ENCODE assay signal across 25 cellular contexts in genomic region chr15:69328739-69329138, GRCh38. TPM values are rescaled to one million over a fixed set of nuclear protein-coding genes. Genes with fewer than 3 reads are reported as not detected.
A peak's percentile ranks its signal among the peaks of the same experiment; 100 is the strongest.
DNase-seq lines count a peak whose midpoint lies in the region; ATAC-seq, FAIRE-seq and TF ChIP-seq lines count a peak whose summit lies in the region.
"Had no signal": no experiment of that assay in that cellular context is flagged by ENCODE, and none has a peak within 500 bp of the region (broad histone marks: within the 10 kb centered on the region; RNA-seq: fewer than 3 reads in every experiment).

No MANE protein-coding gene starts in this region.

- no peak for TF ChIP-seq RAD21 in H1 (IDR thresholded peaks at IDR 0.05 in 1 of 2, conservative IDR thresholded peaks at IDR 0.05 in 1 of 2; ENCODE audit: low read depth in 2 of 2, low read length in 2 of 2)

- no peaks in the 10 kb centered on the region for H3K23me2 ChIP-seq in H1 (ENCODE audit: low read depth, low read length)

- no peak overlapping the region for H4K91ac ChIP-seq in H1 (replicated peaks; ENCODE audit: insufficient read length, low read length)

- H3K4ac ChIP-seq in H1 (replicated peaks; ENCODE audit: insufficient read length, low read depth, low read length): no peak overlapping the region

- no peak overlapping the region for H3K27ac Mint-ChIP-seq in natural killer cell treated with Interleukin-12 subunit alpha and Interleukin-12 subunit beta and Interleukin-15 and Interleukin-18, amount 100 ng/mL, for 72 hours
- no peak overlapping the region for H3K27ac Mint-ChIP-seq in natural killer cell
- H3K27ac Mint-ChIP-seq: CD14-positive monocyte, naive B cell had no signal

- H2AFZ ChIP-seq in H1 (ENCODE audit: low read length): no peak overlapping the region
- H2AFZ ChIP-seq: parathyroid adenoma had no signal

- no peak overlapping the region for H2BK20ac ChIP-seq in H1 (ENCODE audit: low read length)

- no peaks in the 10 kb centered on the region for H3K36me3 ChIP-seq in H1 (ENCODE audit: control insufficient read depth in 2 of 4, insufficient read depth in 4 of 4, low read length in 3 of 4)
- H3K36me3 ChIP-seq in lung (ENCODE audit: control insufficient read depth in 2 of 2, insufficient read depth in 2 of 2, low read length in 2 of 2): no peaks in the 10 kb centered on the region
- H3K36me3 ChIP-seq: heart right ventricle, sigmoid colon had no signal

- H3K4me3 ChIP-seq in H1 (ENCODE audit: extremely low read depth in 1 of 4, insufficient read depth in 2 of 4, low read depth in 3 of 4, low read length in 4 of 4) (no peak overlapping the region), lung (no peak overlapping the region)
- H3K4me3 ChIP-seq: coronary artery, heart right ventricle, sigmoid colon had no signal

- no peak overlapping the region for H2BK5ac ChIP-seq in H1 (ENCODE audit: low read depth, low read length)

- CTCF ChIA-PET in H1 (lab: Charles Lee; ENCODE audit: partially characterized antibody): interaction anchor here (0.8 to 1.1 kb wide), 2 partner anchors 15 to 18 kb away, joined by 3 to 5 read pairs; no protein-coding TSS in a partner anchor

- H3K4me1 ChIP-seq in H1 (replicated peaks in 1 of 4; ENCODE audit: control insufficient read depth in 3 of 4, insufficient read depth in 4 of 4, low read length in 3 of 4): peaks cover 0 to 3% (median 1%) of the 10 kb centered on the region in 4 experiments; a peak in 4 of 7 replicates
- peaks cover 0 to 5% of the 10 kb centered on the region in 2 donors for H3K4me1 ChIP-seq in lung (ENCODE audit: control insufficient read depth in 2 of 2, insufficient read depth in 2 of 2, low read length in 2 of 2)
- H3K4me1 ChIP-seq: heart right ventricle, sigmoid colon had no signal

- no peak overlapping the region for H4K8ac ChIP-seq in H1 (ENCODE audit: extremely low read depth, insufficient read depth, low read length)

- no peak overlapping the region for H2BK120ac ChIP-seq in H1 (replicated peaks; ENCODE audit: low read depth, low read length)

- no peak overlapping the region for H3K56ac ChIP-seq in H1 (replicated peaks; ENCODE audit: insufficient read length, low read depth, low read length)

- H3K4me1 Mint-ChIP-seq in natural killer cell treated with Interleukin-12 subunit alpha and Interleukin-12 subunit beta and Interleukin-15 and Interleukin-18, amount 100 ng/mL, for 72 hours (ENCODE audit: low read depth in 2 of 2): no peaks in the 10 kb centered on the region
- H3K4me1 Mint-ChIP-seq in natural killer cell: no peaks in the 10 kb centered on the region
- H3K4me1 Mint-ChIP-seq: CD14-positive monocyte, naive B cell had no signal

- no peak overlapping the region for H2BK12ac ChIP-seq in H1 (ENCODE audit: low read depth, low read length)

- whole genome bisulfite sequencing in H1 (ENCODE audit: extremely low coverage in 1 of 2, insufficient coverage in 1 of 2, insufficient read length in 1 of 2, insufficient replicate concordance in 2 of 2, low coverage in 1 of 2, low lambda C conversion rate in 2 of 2, missing lambda C conversion rate in 1 of 2), 2 experiments: 77% methylated on average over 8 of the region's 8 CpGs; no CpG with 5 or more reads in 1 of the 2 experiments
- WGBS in lung, 2 donors: 74 to 78% methylated on average over 8 of the region's 8 CpGs

- H3K27ac ChIP-seq in H1 (ENCODE audit: low read depth, low read length): no peak overlapping the region
- no peak overlapping the region for H3K27ac ChIP-seq in lung (ENCODE audit: low read depth in 1 of 2, low read length in 1 of 2)
- H3K27ac ChIP-seq: coronary artery, heart right ventricle, parathyroid adenoma, sigmoid colon had no signal

- FAIRE-seq in H1 (lab: Jason Lieb, UNC): no peak
- FAIRE-seq in urothelium cell line (lab: Jason Lieb, UNC): peak; percentile 23
- FAIRE-seq: endometrium had no signal

- no peak overlapping the region for H3K18ac ChIP-seq in H1 (ENCODE audit: extremely low read depth, low read length)

- no peaks in the 10 kb centered on the region for H3K79me1 ChIP-seq in H1 (ENCODE audit: low read depth, low read length)

- H3K27me3 Mint-ChIP-seq in natural killer cell treated with Interleukin-12 subunit alpha and Interleukin-12 subunit beta and Interleukin-15 and Interleukin-18, amount 100 ng/mL, for 72 hours: peaks cover 23 to 24% of the 10 kb centered on the region in 2 donors
- peaks cover 8 to 12% of the 10 kb centered on the region in 2 donors for H3K27me3 Mint-ChIP-seq in natural killer cell (ENCODE audit: low read depth in 2 of 2)

- H3K79me2 ChIP-seq in H1 (ENCODE audit: control insufficient read depth in 1 of 2, insufficient read depth in 2 of 2, low read length in 2 of 2): no peaks in the 10 kb centered on the region

- POLR2A ChIA-PET in H1 (lab: Charles Lee; ENCODE audit: partially characterized antibody): no interaction called here

- peak; percentile 37 for DNase-seq in natural killer cell treated with Interleukin-12 subunit alpha and Interleukin-12 subunit beta and Interleukin-15 and Interleukin-18, amount 100 ng/mL, for 72 hours (ENCODE audit: low spot score)
- DNase-seq in natural killer cell (no peak), H1 (ENCODE audit: low read depth in 1 of 2, low spot score in 2 of 2) (no peak), lung (ENCODE audit: low spot score) (peak; percentile 46), urothelium cell line (ENCODE audit: low spot score) (no peak), NOMO-1 treated with dmso at 0.1 percent for 144 hours (lab: John Stamatoyannopoulos, UW; ENCODE audit: unreplicated experiment) (no peak)
- DNase-seq: activated CD4-positive, alpha-beta T cell treated with anti-CD3 and anti-CD28 coated beads, Interleukin-2, amount 50 U/mL, for 1 hour; activated CD8-positive, alpha-beta memory T cell treated with anti-CD3 and anti-CD28 coated beads, Interleukin-2, amount 50 U/mL, for 48 hours; activated effector memory CD4-positive, alpha-beta T cell treated with Interleukin-2 at 50 U/mL for 16 hours; DMS 273 treated with DMSO at 0.1 percent for 48 hours; GDM1; heart right ventricle; KBM-7; mammary epithelial cell; naive B cell; NCI-H1694 treated with DMSO at 0.1 percent for 48 hours; sigmoid colon had no signal

- H3K9me3 ChIP-seq in H1 (ENCODE audit: insufficient read depth in 2 of 2, low read depth in 1 of 2, low read length in 1 of 2): no peaks in the 10 kb centered on the region
- peaks cover 0 to 4% of the 10 kb centered on the region in 2 donors for H3K9me3 ChIP-seq in lung (ENCODE audit: control insufficient read depth in 2 of 2, insufficient read depth in 1 of 2, low read length in 1 of 2)
- H3K9me3 ChIP-seq: heart right ventricle, sigmoid colon had no signal

- H3K36me3 Mint-ChIP-seq in natural killer cell treated with Interleukin-12 subunit alpha and Interleukin-12 subunit beta and Interleukin-15 and Interleukin-18, amount 100 ng/mL, for 72 hours: no peaks in the 10 kb centered on the region
- no peaks in the 10 kb centered on the region for H3K36me3 Mint-ChIP-seq in natural killer cell
- H3K36me3 Mint-ChIP-seq: CD14-positive monocyte, naive B cell had no signal

- H4K20me1 ChIP-seq in H1 (replicated peaks in 1 of 2; ENCODE audit: control insufficient read depth in 1 of 2, insufficient read depth in 2 of 2, low read length in 2 of 2): peaks cover 0 to 2% of the 10 kb centered on the region in 2 experiments

- no peak overlapping the region for H2BK15ac ChIP-seq in H1 (ENCODE audit: low read length)

- H3K27me3 ChIP-seq in H1 (replicated peaks in 1 of 4; ENCODE audit: control insufficient read depth in 3 of 4, extremely low read depth in 1 of 4, insufficient read depth in 3 of 4, low read length in 3 of 4) (no peaks in the 10 kb centered on the region), lung (ENCODE audit: control insufficient read depth, insufficient read depth) (no peaks in the 10 kb centered on the region)
- H3K27me3 ChIP-seq: heart right ventricle, sigmoid colon had no signal

- TF ChIP-seq CTCF in natural killer cell (IDR thresholded peaks at IDR 0.05): no peak
- no peak for TF ChIP-seq CTCF in H1 (IDR thresholded peaks at IDR 0.05; ENCODE audit: control extremely low read depth in 1 of 3, insufficient read depth in 1 of 3, low read depth in 1 of 3, low read length in 3 of 3)
- TF ChIP-seq CTCF in lung (IDR thresholded peaks at IDR 0.05; ENCODE audit: control extremely low read depth, extremely low read depth): no peak

- H3K4me3 Mint-ChIP-seq in natural killer cell treated with Interleukin-12 subunit alpha and Interleukin-12 subunit beta and Interleukin-15 and Interleukin-18, amount 100 ng/mL, for 72 hours: no peak overlapping the region
- H3K4me3 Mint-ChIP-seq in natural killer cell: no peak overlapping the region
- H3K4me3 Mint-ChIP-seq: CD14-positive monocyte, naive B cell had no signal

- no peak overlapping the region for H4K5ac ChIP-seq in H1 (ENCODE audit: insufficient read length, low read depth, low read length)

- H3K9ac ChIP-seq in H1 (replicated peaks in 1 of 4; ENCODE audit: extremely low read depth in 1 of 4, low read depth in 3 of 4, low read length in 3 of 4): no peak overlapping the region
- H3K9ac ChIP-seq: parathyroid adenoma had no signal

- TF ChIP-seq EP300 in H1 (IDR thresholded peaks at IDR 0.05; ENCODE audit: borderline replicate concordance in 1 of 2, low read depth in 2 of 2, low read length in 2 of 2): no peak

- no peak overlapping the region for H3K4me2 ChIP-seq in H1 (ENCODE audit: insufficient read depth in 1 of 2, low read depth in 2 of 2, low read length in 2 of 2)

- H3K9me3 Mint-ChIP-seq in natural killer cell treated with Interleukin-12 subunit alpha and Interleukin-12 subunit beta and Interleukin-15 and Interleukin-18, amount 100 ng/mL, for 72 hours: no peaks in the 10 kb centered on the region
- no peaks in the 10 kb centered on the region for H3K9me3 Mint-ChIP-seq in natural killer cell
- H3K9me3 Mint-ChIP-seq: naive B cell had no signal

- TF ChIP-seq POLR2A in H1 (IDR thresholded peaks at IDR 0.05; ENCODE audit: control extremely low read depth in 1 of 2, low read depth in 2 of 2, low read length in 2 of 2): no peak

- intact Hi-C loops in natural killer cell (cut with micrococcal nuclease): no loop called here

- ATAC-seq in natural killer cell treated with Interleukin-12 subunit alpha and Interleukin-12 subunit beta and Interleukin-15 and Interleukin-18, amount 100 ng/mL, for 72 hours: no peak
- ATAC-seq in natural killer cell: no peak
- no peak for ATAC-seq in lung (ENCODE audit: insufficient read depth, low FRiP score)
- ATAC-seq in HG02938 (IDR thresholded peaks at IDR 0.05; ENCODE audit: unreplicated experiment): no peak
- no peak for ATAC-seq in HG02852 (IDR thresholded peaks at IDR 0.05; ENCODE audit: unreplicated experiment)
- ATAC-seq: heart right ventricle, Right ventricle myocardium inferior had no signal

- peak overlapping the region; percentile 33 for H3K14ac ChIP-seq in H1 (ENCODE audit: insufficient read length)

- no peak overlapping the region for H2AK5ac ChIP-seq in H1 (ENCODE audit: low read depth, low read length)

- H3K23ac ChIP-seq in H1 (ENCODE audit: insufficient read length): no peak overlapping the region

RNA-seq across cellular contexts. Expression of gene PAQR5, which starts 30.0 kb away (rescaled TPM):
- not detected for total RNA-seq in natural killer cell treated with Interleukin-12 subunit alpha and Interleukin-12 subunit beta and Interleukin-15 and Interleukin-18, amount 100 ng/mL, for 72 hours
- total RNA-seq in natural killer cell (1 to 10 TPM in 1 of 3 donors, under 1 TPM in 2; 0.40 to 1.1 (median 0.59) TPM), lung (10 to 100 TPM in 1 of 2 donors, 1 to 10 TPM in 1; 2.3 to 22.6 TPM)
- total RNA-seq in H1 (2021; fragmentation: NEBNext Ultra II Directional; extraction: Animal tissue kit (Norgen Biotek cat#: 25700)): 7.8 and 8.7 TPM in 2 replicates
- polyA plus RNA-seq in H1 (2011; rRNA removed) (15.8 and 18.1 TPM in 2 replicates), lung (10 to 100 TPM in 1 of 2 donors, 1 to 10 TPM in 1; 9.2 to 11.8 TPM)
- polyA plus RNA-seq in H1 (2011; cell fraction: cytosol; rRNA removed): 10.0 TPM
- polyA plus RNA-seq in H1 (2011; cell fraction: nucleus; rRNA removed): 17.0 TPM
- 5.8 to 8.4 TPM (median 7.3 TPM) in 4 replicates for polyA plus RNA-seq in H1 (2012, experiment 1 of 2)
- 4.3 TPM for polyA plus RNA-seq in H1 (2012, experiment 2 of 2)
- 9.2 TPM for polyA plus RNA-seq in H1 (2013, experiment 1 of 2)
- 9.5 TPM for polyA plus RNA-seq in H1 (2013, experiment 2 of 2)
- polyA minus RNA-seq in H1 (2011; rRNA and poly(A)+ RNA removed): 64.9 and 76.4 TPM in 2 replicates
- polyA minus RNA-seq in H1 (2011; cell fraction: cytosol; rRNA and poly(A)+ RNA removed): 8.6 TPM
- polyA minus RNA-seq in H1 (2011; cell fraction: nucleus; rRNA and poly(A)+ RNA removed): 15.0 TPM
- total RNA-seq: T-helper 1 cell treated with Interleukin-12 subunit alpha and Interleukin-12 subunit beta and Interleukin-4 antibody, amounts not matched to agents 30 ng/mL and 1 ng/mL, for 36 hours had no signal
- polyA plus RNA-seq: CD14-positive monocyte had no signal

Comparison
In these comparisons a context has a peak if more than half of its experiments do, and no peak if none do; other contexts are left out.
1. DNase-seq: peak in natural killer cell treated with Interleukin-12 subunit alpha and Interleukin-12 subunit beta and Interleukin-15 and Interleukin-18, amount 100 ng/mL, for 72 hours (single experiment) and lung (single experiment); none in natural killer cell (single experiment), H1 (0 of 2), urothelium cell line (single experiment) and NOMO-1 treated with dmso at 0.1 percent for 144 hours (single experiment).